13 cellular contexts compared by ENCODE assay signal in genomic region chr1:53541263-53541625, GRCh38.
"Had no signal": no experiment of that assay in that cellular context is flagged by ENCODE, and none has a peak within 500 bp of the region (broad histone marks: within the 10 kb centered on the region; RNA-seq: fewer than 3 reads in every experiment).

No MANE protein-coding gene starts in this region.

- H3K4me1 Mint-ChIP-seq: activated B cell treated with CpG ODN at 0.5 μM for 24 hours; activated CD4-positive, alpha-beta T cell treated with anti-CD3 and anti-CD28 coated beads, Interleukin-2, amount 10 ng/mL, durations not matched to agents 24 days and 14 days had no signal

- H3K4me3 Mint-ChIP-seq: activated B cell treated with CpG ODN at 0.5 μM for 24 hours; activated CD4-positive, alpha-beta T cell treated with anti-CD3 and anti-CD28 coated beads, Interleukin-2, amount 10 ng/mL, durations not matched to agents 24 days and 14 days; dendritic cell treated with granulocyte-macrophage colony-stimulating factor and Interleukin-4, amounts not matched to agents 40 ng/mL and 50 ng/mL, for 4 days; effector memory CD8-positive, alpha-beta T cell; nephron; T-helper 17 cell had no signal

- H3K27me3 Mint-ChIP-seq: activated B cell treated with CpG ODN at 0.5 μM for 24 hours; activated CD4-positive, alpha-beta T cell treated with anti-CD3 and anti-CD28 coated beads, Interleukin-2, amount 10 ng/mL, durations not matched to agents 24 days and 14 days; dendritic cell treated with granulocyte-macrophage colony-stimulating factor and Interleukin-4, amounts not matched to agents 40 ng/mL and 50 ng/mL, for 4 days had no signal

- FAIRE-seq: TTC549 had no signal

- H3K27ac Mint-ChIP-seq: activated B cell treated with CpG ODN at 0.5 μM for 24 hours; activated CD4-positive, alpha-beta T cell treated with anti-CD3 and anti-CD28 coated beads, Interleukin-2, amount 10 ng/mL, durations not matched to agents 24 days and 14 days; activated T-helper 2 cell treated with anti-CD3 and anti-CD28 coated beads, Interferon-gamma antibody, Interleukin-2, Interleukin-4, amounts not matched to agents 10 μg/mL and 5 μg/mL and 100 μg/mL, durations not matched to agents 14 hours and 24 hours and 36 hours; dendritic cell treated with granulocyte-macrophage colony-stimulating factor and Interleukin-4, amounts not matched to agents 40 ng/mL and 50 ng/mL, for 4 days; effector memory CD8-positive, alpha-beta T cell; T-helper 17 cell had no signal

- H3K9me3 Mint-ChIP-seq: activated B cell treated with CpG ODN at 0.5 μM for 24 hours; activated CD4-positive, alpha-beta T cell treated with anti-CD3 and anti-CD28 coated beads, Interleukin-2, amount 10 ng/mL, durations not matched to agents 24 days and 14 days; activated T-helper 2 cell treated with anti-CD3 and anti-CD28 coated beads, Interferon-gamma antibody, Interleukin-2, Interleukin-4, amounts not matched to agents 10 μg/mL and 5 μg/mL and 100 μg/mL, durations not matched to agents 14 hours and 24 hours and 36 hours; dendritic cell treated with granulocyte-macrophage colony-stimulating factor and Interleukin-4, amounts not matched to agents 40 ng/mL and 50 ng/mL, for 4 days; effector memory CD8-positive, alpha-beta T cell; nephron had no signal

- DNase-seq: activated B cell treated with CpG ODN at 0.5 μM for 24 hours; activated CD4-positive, alpha-beta T cell treated with anti-CD3 and anti-CD28 coated beads, Interleukin-2, amount 10 ng/mL, durations not matched to agents 24 days and 14 days; activated naive CD4-positive, alpha-beta T cell treated with anti-CD3 and anti-CD28 coated beads, Interleukin-2, amount 50 U/mL, for 16 hours; effector memory CD8-positive, alpha-beta T cell; mammary epithelial cell; stimulated activated CD4-positive, alpha-beta T cell treated with anti-CD3 and anti-CD28 coated beads, Interleukin-2, amount 100 ng/mL, for 24 hours; stimulated activated naive CD4-positive, alpha-beta T cell; substantia nigra; T-helper 17 cell had no signal

- ATAC-seq: effector memory CD8-positive, alpha-beta T cell; T-helper 17 cell had no signal
